1 cellular context compared by ENCODE assay signal in the genomic region with DNA sequence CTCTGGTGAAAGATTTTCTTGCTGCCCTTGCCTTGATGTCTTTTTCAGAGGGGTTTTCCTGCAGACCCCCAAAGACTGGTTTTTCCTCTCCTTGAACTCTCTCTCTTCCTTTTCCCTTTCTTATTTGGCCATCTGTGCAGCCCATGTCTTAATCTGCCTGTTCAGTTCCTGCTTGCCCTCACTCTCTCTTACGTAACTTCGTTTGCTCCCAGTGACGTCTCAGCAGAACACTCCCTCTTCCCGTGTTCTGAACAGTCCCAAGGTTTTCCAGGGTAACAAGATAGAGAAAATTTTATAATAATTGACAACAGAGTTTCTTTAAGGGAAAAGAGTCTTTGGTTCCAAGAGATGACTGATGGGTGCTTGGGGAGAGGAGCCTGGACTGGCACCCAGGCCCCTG.
TF ChIP-seq lines count a peak whose summit lies in the region.

No MANE protein-coding gene starts in this region.

TF ChIP-seq in SK-N-SH treated with all-trans-retinoic acid at 6 μM for 48 hours, 23 proteins besides CTCF, POLR2A, EP300 and RAD21 (continued from another document):
- TF ChIP-seq ZC3H10 (CRISPR knock-in tag; IDR thresholded peaks at IDR 0.05) (no peak), ZNF8 (CRISPR knock-in tag; IDR thresholded peaks at IDR 0.05) (no peak), BACH2 (CRISPR knock-in tag; IDR thresholded peaks at IDR 0.05; ENCODE audit: borderline replicate concordance) (no peak), ZNF565 (CRISPR knock-in tag; conservative IDR thresholded peaks at IDR 0.05; ENCODE audit: low read depth) (no peak), ZNF70 (CRISPR knock-in tag; IDR thresholded peaks at IDR 0.05) (no peak), ESRRG (CRISPR knock-in tag; IDR thresholded peaks at IDR 0.05) (no peak)
- TF ChIP-seq, protein P1, sequence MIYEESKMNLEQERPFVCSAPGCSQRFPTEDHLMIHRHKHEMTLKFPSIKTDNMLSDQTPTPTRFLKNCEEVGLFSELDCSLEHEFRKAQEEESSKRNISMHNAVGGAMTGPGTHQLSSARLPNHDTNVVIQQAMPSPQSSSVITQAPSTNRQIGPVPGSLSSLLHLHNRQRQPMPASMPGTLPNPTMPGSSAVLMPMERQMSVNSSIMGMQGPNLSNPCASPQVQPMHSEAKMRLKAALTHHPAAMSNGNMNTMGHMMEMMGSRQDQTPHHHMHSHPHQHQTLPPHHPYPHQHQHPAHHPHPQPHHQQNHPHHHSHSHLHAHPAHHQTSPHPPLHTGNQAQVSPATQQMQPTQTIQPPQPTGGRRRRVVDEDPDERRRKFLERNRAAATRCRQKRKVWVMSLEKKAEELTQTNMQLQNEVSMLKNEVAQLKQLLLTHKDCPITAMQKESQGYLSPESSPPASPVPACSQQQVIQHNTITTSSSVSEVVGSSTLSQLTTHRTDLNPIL (CRISPR knock-in tag; IDR thresholded peaks at IDR 0.05; ENCODE audit: low read depth): no peak
- TF ChIP-seq, protein P2, sequence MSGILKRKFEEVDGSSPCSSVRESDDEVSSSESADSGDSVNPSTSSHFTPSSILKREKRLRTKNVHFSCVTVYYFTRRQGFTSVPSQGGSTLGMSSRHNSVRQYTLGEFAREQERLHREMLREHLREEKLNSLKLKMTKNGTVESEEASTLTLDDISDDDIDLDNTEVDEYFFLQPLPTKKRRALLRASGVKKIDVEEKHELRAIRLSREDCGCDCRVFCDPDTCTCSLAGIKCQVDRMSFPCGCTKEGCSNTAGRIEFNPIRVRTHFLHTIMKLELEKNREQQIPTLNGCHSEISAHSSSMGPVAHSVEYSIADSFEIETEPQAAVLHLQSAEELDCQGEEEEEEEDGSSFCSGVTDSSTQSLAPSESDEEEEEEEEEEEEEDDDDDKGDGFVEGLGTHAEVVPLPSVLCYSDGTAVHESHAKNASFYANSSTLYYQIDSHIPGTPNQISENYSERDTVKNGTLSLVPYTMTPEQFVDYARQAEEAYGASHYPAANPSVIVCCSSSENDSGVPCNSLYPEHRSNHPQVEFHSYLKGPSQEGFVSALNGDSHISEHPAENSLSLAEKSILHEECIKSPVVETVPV (CRISPR knock-in tag; IDR thresholded peaks at IDR 0.05): no peak
- TF ChIP-seq, protein P3, sequence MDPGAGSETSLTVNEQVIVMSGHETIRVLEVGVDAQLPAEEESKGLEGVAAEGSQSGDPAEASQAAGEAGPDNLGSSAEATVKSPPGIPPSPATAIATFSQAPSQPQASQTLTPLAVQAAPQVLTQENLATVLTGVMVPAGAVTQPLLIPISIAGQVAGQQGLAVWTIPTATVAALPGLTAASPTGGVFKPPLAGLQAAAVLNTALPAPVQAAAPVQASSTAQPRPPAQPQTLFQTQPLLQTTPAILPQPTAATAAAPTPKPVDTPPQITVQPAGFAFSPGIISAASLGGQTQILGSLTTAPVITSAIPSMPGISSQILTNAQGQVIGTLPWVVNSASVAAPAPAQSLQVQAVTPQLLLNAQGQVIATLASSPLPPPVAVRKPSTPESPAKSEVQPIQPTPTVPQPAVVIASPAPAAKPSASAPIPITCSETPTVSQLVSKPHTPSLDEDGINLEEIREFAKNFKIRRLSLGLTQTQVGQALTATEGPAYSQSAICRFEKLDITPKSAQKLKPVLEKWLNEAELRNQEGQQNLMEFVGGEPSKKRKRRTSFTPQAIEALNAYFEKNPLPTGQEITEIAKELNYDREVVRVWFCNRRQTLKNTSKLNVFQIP (CRISPR knock-in tag; IDR thresholded peaks at IDR 0.05; ENCODE audit: borderline replicate concordance, low read depth): no peak
